Comparison of ENCODE assay signal across 13 cellular contexts in genomic region chr18:63775166-63775730, GRCh38. TPM values are rescaled to one million over a fixed set of nuclear protein-coding genes. Genes with fewer than 3 reads are reported as not detected.
DNase-seq lines count a peak whose midpoint lies in the region; ATAC-seq, FAIRE-seq and TF ChIP-seq lines count a peak whose summit lies in the region.
"Had no signal": no experiment of that assay in that cellular context is flagged by ENCODE, and none has a peak within 500 bp of the region (broad histone marks: within the 10 kb centered on the region; RNA-seq: fewer than 3 reads in every experiment).

Gene SERPINB7, plus strand, starts transcription at chr18:63775418. Its CDS starts 6,955 bp downstream, at chr18:63782373.

- H3K79me2 ChIP-seq in ACC112 (ENCODE audit: control insufficient read depth, insufficient read depth, low read length, unreplicated experiment), result no peaks in the 10 kb centered on the region
- no peaks in the 10 kb centered on the region for H3K79me2 ChIP-seq in astrocyte (ENCODE audit: insufficient read depth, low read length)
- peaks cover 39% of the 10 kb centered on the region for H3K79me2 ChIP-seq in keratinocyte (ENCODE audit: control insufficient read depth, insufficient read depth, low read length)

- H3K4me1 ChIP-seq in ACC112 (ENCODE audit: control insufficient read depth, insufficient read depth, low read length, unreplicated experiment) (peaks cover 26% of the 10 kb centered on the region), astrocyte (ENCODE audit: insufficient read depth, low read length) (peaks cover 19% of the 10 kb centered on the region), keratinocyte (ENCODE audit: control insufficient read depth, extremely low read depth, insufficient read depth, low read length) (peaks cover 45% of the 10 kb centered on the region)
- H3K4me1 ChIP-seq: BE2C, tibial nerve had no signal

- H3K9me3 ChIP-seq in astrocyte (ENCODE audit: insufficient read depth, low read depth, low read length) (no peaks in the 10 kb centered on the region), keratinocyte (ENCODE audit: control insufficient read depth, low read depth, low read length) (no peaks in the 10 kb centered on the region)
- H3K9me3 ChIP-seq: BE2C, tibial nerve had no signal

- peak within 1 kb of the TSS; percentile 18 for H3K9ac ChIP-seq in astrocyte (ENCODE audit: low read length)
- peak within 1 kb of the TSS; percentile 67 for H3K9ac ChIP-seq in keratinocyte (ENCODE audit: control insufficient read depth, extremely low read depth, insufficient read depth, low read length)

- H3K4me1 Mint-ChIP-seq in astrocyte (ENCODE audit: low read depth, unreplicated experiment), result peaks cover 41% of the 10 kb centered on the region
- H3K4me1 Mint-ChIP-seq: WTC11 had no signal

- no peak for TF ChIP-seq CTCF in astrocyte (IDR thresholded peaks at IDR 0.05; ENCODE audit: insufficient read depth, low read depth, low read length)
- no peak for TF ChIP-seq CTCF in keratinocyte (optimal IDR thresholded peaks at IDR 0.05 in 1 of 3, IDR thresholded peaks at IDR 0.05 in 1 of 3, conservative IDR thresholded peaks at IDR 0.05 in 1 of 3; ENCODE audit: extremely low read depth in 1 of 3, insufficient read depth in 2 of 3, low read length in 3 of 3)

- H3K4me3 ChIP-seq in ACC112 (ENCODE audit: low read depth, low read length) (peak within 1 kb of the TSS; percentile 28; the same call in 1 of the 2 replicates), astrocyte (ENCODE audit: insufficient read depth, low read depth, low read length) (no peak within 1 kb of the TSS), keratinocyte (ENCODE audit: control insufficient read depth in 2 of 3, extremely low read depth in 1 of 3, insufficient read depth in 2 of 3, low read depth in 1 of 3, low read length in 3 of 3) (peak within 1 kb of the TSS; percentile 56 to 66 (median 64))
- H3K4me3 ChIP-seq: skin epidermis, tibial nerve had no signal

- H3K4me2 ChIP-seq in astrocyte (ENCODE audit: low read length), result peak within 1 kb of the TSS; percentile 51
- peak within 1 kb of the TSS; percentile 90 for H3K4me2 ChIP-seq in keratinocyte (ENCODE audit: control insufficient read depth, extremely low read depth, insufficient read depth, low read depth, low read length)

- dilution Hi-C loops in keratinocyte (cut with MboI; ENCODE audit: extremely low pct_ligation_motif_present, low sequenced_read_pairs), result no loop called here

- H4K20me1 ChIP-seq in astrocyte (ENCODE audit: insufficient read depth, low read length), result no peaks in the 10 kb centered on the region
- H4K20me1 ChIP-seq in keratinocyte (ENCODE audit: control insufficient read depth, extremely low read depth, insufficient read depth, low read length), result no peaks in the 10 kb centered on the region

- H3K27ac Mint-ChIP-seq in astrocyte (ENCODE audit: unreplicated experiment), result peak within 1 kb of the TSS; percentile 90
- H3K27ac Mint-ChIP-seq: WTC11 had no signal

- H3K36me3 ChIP-seq in ACC112 (ENCODE audit: insufficient read depth, low read length) (no peaks in the 10 kb centered on the region), astrocyte (ENCODE audit: insufficient read depth, low read length) (no peaks in the 10 kb centered on the region), keratinocyte (ENCODE audit: control insufficient read depth in 2 of 2, extremely low read depth in 1 of 2, insufficient read depth in 2 of 2, low read length in 2 of 2) (no peaks in the 10 kb centered on the region)
- H3K36me3 ChIP-seq: BE2C, tibial nerve had no signal

- H3K27ac ChIP-seq in ACC112 (ENCODE audit: low read depth, low read length), result peak within 1 kb of the TSS; percentile 91
- peak within 1 kb of the TSS; percentile 76 for H3K27ac ChIP-seq in astrocyte (ENCODE audit: low read depth, low read length)
- peak within 1 kb of the TSS; percentile 71 for H3K27ac ChIP-seq in keratinocyte (ENCODE audit: control insufficient read depth, insufficient read depth, low read length)
- H3K27ac ChIP-seq: tibial nerve had no signal

- FAIRE-seq in astrocyte (lab: Jason Lieb, UNC) (peak; percentile 94), keratinocyte (lab: Jason Lieb, UNC) (peak; percentile 94)

- no peaks in the 10 kb centered on the region for H3K9me1 ChIP-seq in keratinocyte (ENCODE audit: control insufficient read depth, extremely low read depth, insufficient read depth, low read length)

- ATAC-seq in HG03039 (IDR thresholded peaks at IDR 0.05; ENCODE audit: unreplicated experiment), result no peak
- ATAC-seq: WTC11 had no signal

- H3K9me3 Mint-ChIP-seq in astrocyte (ENCODE audit: unreplicated experiment), result no peaks in the 10 kb centered on the region
- H3K9me3 Mint-ChIP-seq: WTC11 had no signal

- H3K4me3 Mint-ChIP-seq in astrocyte (ENCODE audit: unreplicated experiment), result peak within 1 kb of the TSS; percentile 12
- H3K4me3 Mint-ChIP-seq: WTC11 had no signal

- no peaks in the 10 kb centered on the region for H3K27me3 ChIP-seq in ACC112 (ENCODE audit: insufficient read depth, low read length)
- no peaks in the 10 kb centered on the region for H3K27me3 ChIP-seq in astrocyte (ENCODE audit: insufficient read depth, low read length)
- H3K27me3 ChIP-seq in keratinocyte (ENCODE audit: control insufficient read depth, extremely low read depth, insufficient read depth, low read length), result no peaks in the 10 kb centered on the region
- H3K27me3 ChIP-seq: BE2C, tibial nerve had no signal

- H3K27me3 Mint-ChIP-seq in astrocyte (ENCODE audit: low read depth, unreplicated experiment), result no peaks in the 10 kb centered on the region

- H3K36me3 Mint-ChIP-seq in astrocyte (ENCODE audit: low read depth, unreplicated experiment), result no peaks in the 10 kb centered on the region
- H3K36me3 Mint-ChIP-seq: WTC11 had no signal

- peak within 1 kb of the TSS; percentile 56 for H2AFZ ChIP-seq in ACC112 (ENCODE audit: low read length, unreplicated experiment)
- peak within 1 kb of the TSS; percentile 59 for H2AFZ ChIP-seq in astrocyte (ENCODE audit: low read depth, low read length)
- peak within 1 kb of the TSS; percentile 56 for H2AFZ ChIP-seq in keratinocyte (ENCODE audit: control insufficient read depth, low read length)

- DNase-seq in HS-5 (ENCODE audit: low read depth), result peak; percentile 88
- peak; percentile 92 for DNase-seq in astrocyte (ENCODE audit: low read depth)
- peak; percentile 54 for DNase-seq in keratinocyte (ENCODE audit: low read depth, low spot score)
- no peak for DNase-seq in inferior parietal cortex (ENCODE audit: extremely low spot score)
- no peak for DNase-seq in stimulated activated CD4-positive, alpha-beta T cell treated with anti-CD3 and anti-CD28 coated beads, Interleukin-2, amount 100 ng/mL, for 48 hours
- no peak for DNase-seq in NCI-H2227 (lab: John Stamatoyannopoulos, UW; ENCODE audit: unreplicated experiment)
- DNase-seq: BE2C, GF-D8 had no signal

RNA-seq across cellular contexts. Expression of gene SERPINB7, which starts in this region (rescaled TPM):
- 11.3 and 18.0 TPM in 2 replicates for total RNA-seq in astrocyte
- 293 to 589 TPM (median 408 TPM) in 3 replicates for polyA plus RNA-seq in keratinocyte
- 405 TPM for polyA plus RNA-seq in keratinocyte (2011; ENCODE audit: low read depth)
- 232 and 512 TPM in 2 replicates for polyA plus RNA-seq in keratinocyte (2011; cell fraction: cytosol; rRNA removed)
- 548 and 655 TPM in 2 replicates for polyA plus RNA-seq in keratinocyte (2011; cell fraction: nucleus; rRNA removed)
- 196 and 644 TPM in 2 replicates for polyA plus RNA-seq in keratinocyte (2012; ENCODE audit: low replicate concordance)
- polyA minus RNA-seq in keratinocyte, result 118 to 615 TPM (median 323 TPM) in 3 replicates
- 133 TPM for polyA minus RNA-seq in keratinocyte (2011; cell fraction: cytosol; rRNA and poly(A)+ RNA removed)
- 309 and 528 TPM in 2 replicates for polyA minus RNA-seq in keratinocyte (2011; cell fraction: nucleus; rRNA and poly(A)+ RNA removed)
- total RNA-seq: tibial nerve, WTC11 had no signal

Comparison
In these comparisons a context has a peak if more than half of its experiments do, and no peak if none do; other contexts are left out.
1. DNase-seq: peak in HS-5 (single experiment), astrocyte (single experiment) and keratinocyte (single experiment); none in inferior parietal cortex (single experiment), stimulated activated CD4-positive, alpha-beta T cell treated with anti-CD3 and anti-CD28 coated beads, Interleukin-2, amount 100 ng/mL, for 48 hours (0 of 2) and NCI-H2227 (single experiment).
2. Peak in every context shown above with its lines, with median percentiles within 50 percentile points of each other: H2AFZ ChIP-seq and H3K27ac ChIP-seq.